2 cellular contexts compared by ENCODE assay signal in genomic region chr19:14650161-14650560, GRCh38.
TF ChIP-seq lines count a peak whose summit lies in the region.

No MANE protein-coding gene starts in this region.

TF ChIP-seq in HepG2, 621 proteins besides CTCF, POLR2A, EP300 and RAD21:
- TF ChIP-seq IKZF1 (IDR thresholded peaks at IDR 0.05), result 0 out of 2 replicates have a peak, but pooled peaks have one; percentile 42
- no peak for TF ChIP-seq TBL1XR1 (IDR thresholded peaks at IDR 0.05; ENCODE audit: borderline replicate concordance, low read length, partially characterized antibody)

TF ChIP-seq in GM12878, 131 proteins besides CTCF, POLR2A, EP300 and RAD21:
- TF ChIP-seq E4F1 (IDR thresholded peaks at IDR 0.05; ENCODE audit: borderline replicate concordance, partially characterized antibody) (peak; percentile 29), ZSCAN29 (IDR thresholded peaks at IDR 0.05) (no peak), ZBTB33 (IDR thresholded peaks at IDR 0.05) (no peak), ZBTB40 (IDR thresholded peaks at IDR 0.05; ENCODE audit: borderline replicate concordance) (no peak), MLLT1 (IDR thresholded peaks at IDR 0.05) (no peak)
TF ChIP-seq in GM12878: peak in this region for 1.
